ENCODE assay signal across 24 cellular contexts in genomic region chr16:86523166-86523740, GRCh38. TPM values are rescaled to one million over a fixed set of nuclear protein-coding genes. Genes with fewer than 3 reads are reported as not detected.
"Had no signal": no experiment of that assay in that cellular context is flagged by ENCODE, and none has a peak within 500 bp of the region (broad histone marks: within the 10 kb centered on the region; RNA-seq: fewer than 3 reads in every experiment).

No MANE protein-coding gene starts in this region.

- H3K27ac ChIP-seq: KMS-11, SJSA1 had no signal

- H3K9me3 ChIP-seq: SJSA1, SK-N-SH had no signal

- FAIRE-seq: bronchial epithelial cell, TTC549 had no signal

- H3K4me3 ChIP-seq: SJSA1 had no signal

- H3K27me3 ChIP-seq: SJSA1 had no signal

- H3K9ac ChIP-seq: KMS-11, SK-N-SH had no signal

- DNase-seq: activated CD4-positive, alpha-beta T cell treated with anti-CD3 and anti-CD28 coated beads, Interleukin-2, amount 10 ng/mL, durations not matched to agents 7 days and 5 days; activated CD4-positive, alpha-beta T cell treated with anti-CD3 and anti-CD28 coated beads, Interleukin-2, amount 50 U/mL, for 48 hours; activated CD8-positive, alpha-beta T cell treated with anti-CD3 and anti-CD28 coated beads, Interleukin-2, amount 10 ng/mL, durations not matched to agents 7 days and 5 days; activated gamma-delta T cell; activated naive CD4-positive, alpha-beta T cell treated with Interleukin-2 at 50 U/mL for 16 hours; activated naive CD8-positive, alpha-beta T cell treated with anti-CD3 and anti-CD28 coated beads, Interleukin-2, amount 50 U/mL, for 24 hours; activated T-cell treated with anti-CD3 and anti-CD28 coated beads, Interleukin-2, amount 50 U/mL, for 24 hours; anterior cingulate cortex; NCI-H1105; NCI-H1436; NCI-H1694 treated with DMSO at 0.1 percent for 48 hours; NCI-H2029; NCI-H345; NCI-H524 treated with DMSO at 0.1 percent for 48 hours; SHP77; SK-N-SH had no signal

- ATAC-seq: activated CD8-positive, alpha-beta T cell treated with anti-CD3 and anti-CD28 coated beads, Interleukin-2, amount 10 ng/mL, durations not matched to agents 7 days and 5 days; activated naive CD8-positive, alpha-beta T cell treated with anti-CD3 and anti-CD28 coated beads, Interleukin-2, amount 50 U/mL, for 24 hours; Panc1 had no signal

RNA-seq across cellular contexts. Expression of gene FOXF1, which starts 12.9 kb away (rescaled TPM):
- total RNA-seq: activated CD4-positive, alpha-beta T cell treated with anti-CD3 and anti-CD28 coated beads, Interleukin-2, amount 10 ng/mL, durations not matched to agents 7 days and 5 days; activated CD8-positive, alpha-beta T cell treated with anti-CD3 and anti-CD28 coated beads, Interleukin-2, amount 10 ng/mL, durations not matched to agents 7 days and 5 days; activated T-helper 2 cell treated with anti-CD3 and anti-CD28 coated beads, Interferon-gamma antibody, Interleukin-2, Interleukin-4, amounts not matched to agents 10 μg/mL and 5 μg/mL and 100 μg/mL, durations not matched to agents 14 hours and 24 hours and 36 hours; LHCN-M2 had no signal

RNA-seq across cellular contexts. Expression of gene FOXC2, which starts 43.4 kb away (rescaled TPM):
- total RNA-seq: activated CD4-positive, alpha-beta T cell treated with anti-CD3 and anti-CD28 coated beads, Interleukin-2, amount 10 ng/mL, durations not matched to agents 7 days and 5 days; activated CD8-positive, alpha-beta T cell treated with anti-CD3 and anti-CD28 coated beads, Interleukin-2, amount 10 ng/mL, durations not matched to agents 7 days and 5 days; NCI-H460 had no signal

RNA-seq across cellular contexts. Expression of gene FOXL1, which starts 55.1 kb away (rescaled TPM):
- total RNA-seq: activated CD4-positive, alpha-beta T cell treated with anti-CD3 and anti-CD28 coated beads, Interleukin-2, amount 10 ng/mL, durations not matched to agents 7 days and 5 days; activated CD8-positive, alpha-beta T cell treated with anti-CD3 and anti-CD28 coated beads, Interleukin-2, amount 10 ng/mL, durations not matched to agents 7 days and 5 days had no signal
